8 cellular contexts compared by ENCODE assay signal in the genomic region with DNA sequence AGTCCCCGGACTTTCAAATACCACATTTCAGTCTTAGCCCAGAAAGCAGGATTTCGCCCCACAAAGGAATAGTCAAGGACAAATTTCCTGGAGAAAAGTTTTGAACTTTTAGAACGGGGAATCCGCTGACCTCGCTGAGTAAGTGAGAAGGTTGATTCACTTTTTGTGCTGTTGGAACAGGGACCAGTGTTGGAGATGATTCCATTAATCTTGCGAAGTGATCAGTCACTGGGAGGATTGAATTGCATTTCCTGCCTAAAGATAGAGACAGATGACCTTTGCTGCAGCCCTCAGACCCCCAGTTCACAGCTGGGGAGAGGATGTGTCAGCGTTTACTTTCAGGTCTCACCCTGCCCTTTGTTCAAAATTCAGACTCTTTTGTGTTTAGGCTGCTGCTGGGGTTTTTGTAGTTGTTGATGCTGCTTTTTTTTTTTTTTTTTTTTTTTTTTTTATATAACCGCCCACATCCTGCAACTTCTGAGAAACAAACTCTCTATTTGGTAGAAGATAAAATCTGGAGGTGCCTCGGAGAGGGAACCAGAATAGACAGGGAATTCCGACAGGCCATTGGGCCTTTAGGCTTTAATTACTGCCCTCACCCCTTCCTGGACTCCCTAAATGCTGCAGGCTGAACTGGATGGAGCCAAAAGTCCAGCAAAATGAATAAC. TPM values are rescaled to one million over a fixed set of nuclear protein-coding genes. Genes with fewer than 3 reads are reported as not detected.
A peak's percentile ranks its signal among the peaks of the same experiment; 100 is the strongest.
DNase-seq lines count a peak whose midpoint lies in the region; ATAC-seq and FAIRE-seq lines count a peak whose summit lies in the region.

No MANE protein-coding gene starts in this region.

- H3K27ac Mint-ChIP-seq in activated CD4-positive, alpha-beta memory T cell treated with anti-CD3 and anti-CD28 coated beads, Interleukin-2, amount 10 ng/mL, durations not matched to agents 7 days and 5 days: peak overlapping the region; percentile 100

- peak overlapping the region; percentile 59 for H3K4me3 ChIP-seq in neuron (ENCODE audit: low read length)

- H3K9me3 ChIP-seq in neuron (ENCODE audit: low read length): peaks cover 2% of the 10 kb centered on the region

- H3K27me3 Mint-ChIP-seq in activated CD4-positive, alpha-beta memory T cell treated with anti-CD3 and anti-CD28 coated beads, Interleukin-2, amount 10 ng/mL, durations not matched to agents 7 days and 5 days: no peaks in the 10 kb centered on the region

- peaks cover 33% of the 10 kb centered on the region for H3K4me1 Mint-ChIP-seq in activated CD4-positive, alpha-beta memory T cell treated with anti-CD3 and anti-CD28 coated beads, Interleukin-2, amount 10 ng/mL, durations not matched to agents 7 days and 5 days

- H3K4me3 Mint-ChIP-seq in activated CD4-positive, alpha-beta memory T cell treated with anti-CD3 and anti-CD28 coated beads, Interleukin-2, amount 10 ng/mL, durations not matched to agents 7 days and 5 days: peak overlapping the region; percentile 72

- H3K36me3 Mint-ChIP-seq in activated CD4-positive, alpha-beta memory T cell treated with anti-CD3 and anti-CD28 coated beads, Interleukin-2, amount 10 ng/mL, durations not matched to agents 7 days and 5 days (ENCODE audit: low read depth): peaks cover 12% of the 10 kb centered on the region

- ATAC-seq in GM19023 (IDR thresholded peaks at IDR 0.05; ENCODE audit: unreplicated experiment): peak; percentile 57
- ATAC-seq in HG03520 (IDR thresholded peaks at IDR 0.05; ENCODE audit: unreplicated experiment): peak; percentile 49

- CTCF ChIA-PET in activated CD4-positive, alpha-beta memory T cell treated with anti-CD3 and anti-CD28 coated beads, Interleukin-2, amount 10 ng/mL, durations not matched to agents 7 days and 5 days (lab: Charles Lee): interaction anchor here (1.0 to 4.1 kb wide), 8 partner anchors 10 to 91 kb away, joined by 4 to 13 read pairs (median 6); a partner anchor contains a TSS

- H2AFZ ChIP-seq in neuron (ENCODE audit: low read depth, low read length): peak overlapping the region; percentile 83

- peak; percentile 66 for DNase-seq in activated CD4-positive, alpha-beta memory T cell treated with anti-CD3 and anti-CD28 coated beads, Interleukin-2, amount 10 ng/mL, durations not matched to agents 7 days and 5 days
- no peak for DNase-seq in D341Med (ENCODE audit: low spot score)
- no peak for DNase-seq in NCI-H446 treated with DMSO at 0.1 percent for 48 hours (lab: John Stamatoyannopoulos, UW)
- no peak for DNase-seq in NCI-H2107 (lab: John Stamatoyannopoulos, UW)

- peak; percentile 21 for FAIRE-seq in endometrium (lab: Jason Lieb, UNC)

- H3K36me3 ChIP-seq in neuron (ENCODE audit: insufficient read depth, low read length): peaks cover 5% of the 10 kb centered on the region

- H3K4me1 ChIP-seq in neuron (ENCODE audit: insufficient read depth, low read length): peaks cover 8% of the 10 kb centered on the region

- no peaks in the 10 kb centered on the region for H3K27me3 ChIP-seq in neuron (ENCODE audit: insufficient read depth, low read length)

- POLR2A ChIA-PET in activated CD4-positive, alpha-beta memory T cell treated with anti-CD3 and anti-CD28 coated beads, Interleukin-2, amount 10 ng/mL, durations not matched to agents 7 days and 5 days (lab: Charles Lee): interaction anchor here (0.9 to 6.0 kb wide), 14 partner anchors 9 to 122 kb away, joined by 3 to 104 read pairs (median 6); a partner anchor contains a TSS

- no peaks in the 10 kb centered on the region for H3K9me3 Mint-ChIP-seq in activated CD4-positive, alpha-beta memory T cell treated with anti-CD3 and anti-CD28 coated beads, Interleukin-2, amount 10 ng/mL, durations not matched to agents 7 days and 5 days

RNA-seq across cellular contexts. Expression of a gene that starts 9.8 kb away (rescaled TPM):
- total RNA-seq in activated CD4-positive, alpha-beta memory T cell treated with anti-CD3 and anti-CD28 coated beads, Interleukin-2, amount 10 ng/mL, durations not matched to agents 7 days and 5 days: 10 to 100 TPM; 59.8 to 62.6 TPM

RNA-seq across cellular contexts. Expression of a gene that starts 35.7 kb away (rescaled TPM):
- 10 to 100 TPM; 69.0 to 70.3 TPM for total RNA-seq in activated CD4-positive, alpha-beta memory T cell treated with anti-CD3 and anti-CD28 coated beads, Interleukin-2, amount 10 ng/mL, durations not matched to agents 7 days and 5 days
